Comparison of ENCODE assay signal across 8 cellular contexts in genomic region chrX:46561931-46562721, GRCh38. TPM values are rescaled to one million over a fixed set of nuclear protein-coding genes. Genes with fewer than 3 reads are reported as not detected.
DNase-seq lines count a peak whose midpoint lies in the region; ATAC-seq and TF ChIP-seq lines count a peak whose summit lies in the region.

No MANE protein-coding gene starts in this region.

- H3K27ac ChIP-seq in upper lobe of right lung = no peak overlapping the region

- H3K9me3 Mint-ChIP-seq in activated B cell treated with CpG ODN at 0.5 μM for 24 hours = no peaks in the 10 kb centered on the region

- peaks cover 11% of the 10 kb centered on the region for H3K27me3 Mint-ChIP-seq in activated B cell treated with CpG ODN at 0.5 μM for 24 hours

- H3K4me1 Mint-ChIP-seq in activated B cell treated with CpG ODN at 0.5 μM for 24 hours = peaks cover 17% of the 10 kb centered on the region

- H3K4me3 Mint-ChIP-seq in activated B cell treated with CpG ODN at 0.5 μM for 24 hours = peak overlapping the region; percentile 39

- H3K9me3 ChIP-seq in upper lobe of right lung = no peaks in the 10 kb centered on the region

- no peak for TF ChIP-seq CTCF in GM10248 (IDR thresholded peaks at IDR 0.05; ENCODE audit: control extremely low read depth, extremely low read depth, low read depth, missing control alignments)
- TF ChIP-seq CTCF in activated B cell treated with CpG ODN at 0.5 μM for 24 hours (IDR thresholded peaks at IDR 0.05) = no peak
- TF ChIP-seq CTCF in upper lobe of right lung (IDR thresholded peaks at IDR 0.05) = no peak

- intact Hi-C loops in activated B cell treated with CpG ODN at 0.5 μM for 24 hours (cut with micrococcal nuclease) = loop anchor here (1.0 kb wide), 2 partner anchors 10 to 17 kb away; partner anchors contain the start of gene ZNF674
- intact Hi-C loops in upper lobe of right lung (cut with DNase I) = no loop called here

- DNase-seq in GM10248 (ENCODE audit: extremely low spot score) = peak; percentile 77
- DNase-seq in activated B cell treated with CpG ODN at 0.5 μM for 24 hours = no peak
- no peak for DNase-seq in upper lobe of right lung
- no peak for DNase-seq in DMS53 (lab: John Stamatoyannopoulos, UW)
- no peak for DNase-seq in DMS153 (lab: John Stamatoyannopoulos, UW)
- no peak for DNase-seq in NCI-H2196 treated with DMSO at 0.1 percent for 48 hours (lab: John Stamatoyannopoulos, UW; ENCODE audit: unreplicated experiment)

- H3K36me3 Mint-ChIP-seq in activated B cell treated with CpG ODN at 0.5 μM for 24 hours (ENCODE audit: low read depth) = no peaks in the 10 kb centered on the region

- H3K4me1 ChIP-seq in upper lobe of right lung = no peaks in the 10 kb centered on the region

- no peak overlapping the region for H3K4me3 ChIP-seq in upper lobe of right lung

- ATAC-seq in GM19463 (IDR thresholded peaks at IDR 0.05; ENCODE audit: unreplicated experiment) (peak; percentile 99), HG03439 (IDR thresholded peaks at IDR 0.05; ENCODE audit: unreplicated experiment) (peak; percentile 98), activated B cell treated with CpG ODN at 0.5 μM for 24 hours (ENCODE audit: low read depth) (peak; percentile 96), upper lobe of right lung (peak; percentile 72)

- H3K27me3 ChIP-seq in upper lobe of right lung = no peaks in the 10 kb centered on the region

- POLR2A ChIA-PET in GM10248 (lab: Yijun Ruan, JAX) (interaction anchor here (0.7 kb wide), 1 partner anchor 24 kb away, joined by 3 read pairs; no protein-coding TSS in a partner anchor), activated B cell treated with CpG ODN at 0.5 μM for 24 hours (lab: Charles Lee) (interaction anchor here (0.6 to 2.8 kb wide), 7 partner anchors 10 to 986 kb away, joined by 3 to 46 read pairs (median 4); partner anchors contain the start of gene ZNF674)

- peak overlapping the region; percentile 70 for H3K27ac Mint-ChIP-seq in activated B cell treated with CpG ODN at 0.5 μM for 24 hours

- H3K36me3 ChIP-seq in upper lobe of right lung = no peaks in the 10 kb centered on the region

- CTCF ChIA-PET in GM10248 (lab: Yijun Ruan, JAX) = interaction anchor here (0.7 to 1.5 kb wide), 3 partner anchors 9 to 469 kb away, joined by 3 to 5 read pairs (median 3); no protein-coding TSS in a partner anchor
- CTCF ChIA-PET in activated B cell treated with CpG ODN at 0.5 μM for 24 hours (lab: Charles Lee) = interaction anchor here (0.9 to 1.9 kb wide), 3 partner anchors 10 to 80 kb away, joined by 3 to 15 read pairs (median 4); no protein-coding TSS in a partner anchor

RNA-seq across cellular contexts. Expression of gene CHST7, which starts 11.4 kb away (rescaled TPM):
- total RNA-seq in activated B cell treated with CpG ODN at 0.5 μM for 24 hours = 6.3 and 7.5 TPM in 2 replicates
- 7.5 TPM for total RNA-seq in upper lobe of right lung

RNA-seq across cellular contexts. Expression of gene ZNF674, which starts 16.9 kb away (rescaled TPM):
- total RNA-seq in activated B cell treated with CpG ODN at 0.5 μM for 24 hours (1.6 and 2.3 TPM in 2 replicates), upper lobe of right lung (5.9 TPM)
